ENCODE assay signal across 1 cellular context in genomic region chr20:2816583-2817340, GRCh38.
TF ChIP-seq lines count a peak whose summit lies in the region.

No MANE protein-coding gene starts in this region.

TF ChIP-seq in HepG2, 621 proteins besides CTCF, POLR2A, EP300 and RAD21:
- peak; percentile 29; the same call in 1 of the 2 replicates for TF ChIP-seq ZNF768 (CRISPR knock-in tag; IDR thresholded peaks at IDR 0.05)
- TF ChIP-seq KDM2A (CRISPR knock-in tag; IDR thresholded peaks at IDR 0.05; ENCODE audit: borderline replicate concordance, low read depth) = peak; percentile 34; the same call in 1 of the 2 replicates
- 0 out of 2 replicates have a peak, but pooled peaks have one; percentile 51 for TF ChIP-seq ZNF263 (CRISPR knock-in tag; IDR thresholded peaks at IDR 0.05)
- TF ChIP-seq ZNF574 (CRISPR knock-in tag; IDR thresholded peaks at IDR 0.05) = 0 out of 2 replicates have a peak, but pooled peaks have one; percentile 32
- 0 out of 2 replicates have a peak, but pooled peaks have one; percentile 11 for TF ChIP-seq HIC2 (CRISPR knock-in tag; IDR thresholded peaks at IDR 0.05; ENCODE audit: low read depth)
- no peak for TF ChIP-seq LCORL (IDR thresholded peaks at IDR 0.05)
- no peak for TF ChIP-seq LCORL (CRISPR knock-in tag; IDR thresholded peaks at IDR 0.05)
- TF ChIP-seq ZNF720 (CRISPR knock-in tag; IDR thresholded peaks at IDR 0.05) = no peak
- TF ChIP-seq ZNF687 (CRISPR knock-in tag; IDR thresholded peaks at IDR 0.05) = peak; percentile 40
- TF ChIP-seq ZNF713 (CRISPR knock-in tag; IDR thresholded peaks at IDR 0.05) = no peak
- no peak for TF ChIP-seq ZBTB2 (CRISPR knock-in tag; IDR thresholded peaks at IDR 0.05; ENCODE audit: low read depth)
- TF ChIP-seq GZF1 (CRISPR knock-in tag; IDR thresholded peaks at IDR 0.05) = no peak
- 0 out of 2 replicates have a peak, but pooled peaks have one; percentile 35 for TF ChIP-seq THAP7 (CRISPR knock-in tag; IDR thresholded peaks at IDR 0.05)
- TF ChIP-seq MTA1 (CRISPR knock-in tag; IDR thresholded peaks at IDR 0.05; ENCODE audit: borderline replicate concordance) = no peak
- 0 out of 2 replicates have a peak, but pooled peaks have one; percentile 20 for TF ChIP-seq MYC (CRISPR knock-in tag; IDR thresholded peaks at IDR 0.05; ENCODE audit: borderline replicate concordance)
- peak; percentile 70 for TF ChIP-seq STAG1 (CRISPR knock-in tag; IDR thresholded peaks at IDR 0.05)
- peak; percentile 34; the same call in 1 of the 2 replicates for TF ChIP-seq SP4 (CRISPR knock-in tag; IDR thresholded peaks at IDR 0.05)
- 0 out of 2 replicates have a peak, but pooled peaks have one; percentile 10 for TF ChIP-seq NR0B2 (CRISPR knock-in tag; IDR thresholded peaks at IDR 0.05)
- peak; percentile 60; the same call in 1 of the 2 replicates for TF ChIP-seq ZNF280B (CRISPR knock-in tag; IDR thresholded peaks at IDR 0.05; ENCODE audit: borderline replicate concordance)
- no peak for TF ChIP-seq ZNF746 (CRISPR knock-in tag; IDR thresholded peaks at IDR 0.05)
TF ChIP-seq in HepG2: peak in this region for 12.
